ENCODE assay signal across 24 cellular contexts in genomic region chr3:138653567-138653966, GRCh38. TPM values are rescaled to one million over a fixed set of nuclear protein-coding genes. Genes with fewer than 3 reads are reported as not detected.
DNase-seq lines count a peak whose midpoint lies in the region; ATAC-seq, FAIRE-seq and TF ChIP-seq lines count a peak whose summit lies in the region.
"Had no signal": no experiment of that assay in that cellular context is flagged by ENCODE, and none has a peak within 500 bp of the region (broad histone marks: within the 10 kb centered on the region; RNA-seq: fewer than 3 reads in every experiment).

No MANE protein-coding gene starts in this region.

- no peaks in the 10 kb centered on the region for H3K4me1 ChIP-seq in HepG2 (ENCODE audit: insufficient read depth, low read length)
- H3K4me1 ChIP-seq in right lobe of liver, result no peaks in the 10 kb centered on the region
- H3K4me1 ChIP-seq: BLaER1 treated with 17β-estradiol and CSF1 and Interleukin-3, amounts not matched to agents 10 nM and 100 nM; Caco-2; SJSA1 had no signal

- CTCF ChIA-PET in HepG2 (lab: Yijun Ruan, JAX; ENCODE audit: low intra/inter-chr PET ratio, low total read pairs), result no interaction called here

- H3K36me3 ChIP-seq in HepG2 (replicated peaks in 1 of 2; ENCODE audit: control insufficient read depth in 1 of 2, insufficient read depth in 2 of 2, low read length in 2 of 2) (peaks cover 8 to 54% of the 10 kb centered on the region in 2 experiments), right lobe of liver (peaks cover 0 to 50% (median 16%) of the 10 kb centered on the region in 4 donors)

- DNase-seq in NCI-H82 (lab: John Stamatoyannopoulos, UW) (peak; percentile 15), NCI-H82 treated with DMSO at 0.1 percent for 48 hours (lab: John Stamatoyannopoulos, UW; ENCODE audit: unreplicated experiment) (no peak), HepG2 (ENCODE audit: low spot score) (no peak), right lobe of liver (no peak), dermis blood vessel endothelial cell (peak; percentile 13), GM13976 (ENCODE audit: low spot score) (no peak)
- DNase-seq: Caco-2; CD4-positive, alpha-beta T cell; IMR-90; NCI-H1048; NCI-H1694; NCI-H2029 treated with DMSO at 0.1 percent for 48 hours; NCI-H2171 treated with DMSO at 0.1 percent for 48 hours; NCI-H345; NCI-H510A treated with DMSO at 0.1 percent for 48 hours; PC-9; Right ventricle myocardium superior; T-helper 1 cell had no signal

- no TSS peak for BruUV-seq in HepG2 (replicated peaks; lab: Mats Ljungman, UMichigan)

- intact Hi-C loops in HepG2 (cut with micrococcal nuclease; ENCODE audit: unreplicated experiment) (no loop called here), right lobe of liver (cut with DNase I) (no loop called here)

- no peak overlapping the region for H3K4me2 ChIP-seq in HepG2 (ENCODE audit: low read depth, low read length)
- H3K4me2 ChIP-seq: BLaER1 treated with 17β-estradiol and CSF1 and Interleukin-3, amounts not matched to agents 10 nM and 100 nM; PC-9 had no signal

- no peaks in the 10 kb centered on the region for H3K79me2 ChIP-seq in HepG2 (ENCODE audit: insufficient read depth, low read length)

- H3K27ac ChIP-seq in HepG2 (ENCODE audit: extremely low read length, insufficient read depth, low read length) (no peak overlapping the region), right lobe of liver (no peak overlapping the region)
- H3K27ac ChIP-seq: BLaER1 treated with 17β-estradiol and CSF1 and Interleukin-3, amounts not matched to agents 10 nM and 100 nM; PC-9; SJSA1 had no signal

- no peak for TF ChIP-seq CTCF in HepG2 (CRISPR knock-in tag; IDR thresholded peaks at IDR 0.05)
- TF ChIP-seq CTCF in right lobe of liver (IDR thresholded peaks at IDR 0.05), result no peak
- TF ChIP-seq CTCF in GM13976 (IDR thresholded peaks at IDR 0.05; ENCODE audit: borderline replicate concordance, control extremely low read depth, extremely low read depth, insufficient read depth, missing control alignments), result no peak

- TF ChIP-seq RAD21 in HepG2 (CRISPR knock-in tag; IDR thresholded peaks at IDR 0.05), result no peak

- TF ChIP-seq POLR2A in HepG2 (IDR thresholded peaks at IDR 0.05; ENCODE audit: insufficient read depth in 1 of 2, low read depth in 2 of 2, low read length in 2 of 2), result no peak
- no peak for TF ChIP-seq POLR2A in right lobe of liver (IDR thresholded peaks at IDR 0.05)

- H3K4me3 ChIP-seq in HepG2 (replicated peaks in 1 of 3; ENCODE audit: insufficient read depth in 1 of 3, low read depth in 2 of 3, low read length in 3 of 3) (no peak overlapping the region), right lobe of liver (no peak overlapping the region)
- H3K4me3 ChIP-seq: BLaER1 treated with 17β-estradiol and CSF1 and Interleukin-3, amounts not matched to agents 10 nM and 100 nM; PC-9; SJSA1 had no signal

- H3K27me3 ChIP-seq in HepG2 (ENCODE audit: control insufficient read depth in 1 of 2, insufficient read depth in 2 of 2, low read length in 2 of 2), result no peaks in the 10 kb centered on the region
- H3K27me3 ChIP-seq in right lobe of liver, result no peaks in the 10 kb centered on the region
- H3K27me3 ChIP-seq: BLaER1 treated with 17β-estradiol and CSF1 and Interleukin-3, amounts not matched to agents 10 nM and 100 nM; SJSA1 had no signal

- in situ Hi-C loops in HepG2 (cut with HindIII; ENCODE audit: extremely low pct_ligation_motif_present, low pct_unique_long_range_greater_than_20kb) (no loop called here), GM13976 (cut with MboI; ENCODE audit: low sequenced_read_pairs, unreplicated experiment) (no loop called here)

- TF ChIP-seq EP300 in HepG2 (IDR thresholded peaks at IDR 0.05; ENCODE audit: low read depth in 2 of 2, low read length in 2 of 2) (no peak), HepG2 (CRISPR knock-in tag; IDR thresholded peaks at IDR 0.05; ENCODE audit: borderline replicate concordance) (no peak)

- ATAC-seq in HepG2, result no peak
- no peak for ATAC-seq in right lobe of liver
- ATAC-seq in HG02981 (IDR thresholded peaks at IDR 0.05; ENCODE audit: unreplicated experiment), result no peak

- POLR2A ChIA-PET in HepG2 (lab: Yijun Ruan, JAX), result interaction anchor here (0.6 kb wide), 1 partner anchor 33 kb away, joined by 3 read pairs; no protein-coding TSS in a partner anchor

- no peak for FAIRE-seq in HepG2 (lab: Jason Lieb, UNC)
- FAIRE-seq: A204.1, GM18507, H54 had no signal

- H2AFZ ChIP-seq in HepG2 (ENCODE audit: low read length), result no peak overlapping the region
- H2AFZ ChIP-seq: PC-9 had no signal

- H3K9me3 ChIP-seq in HepG2 (ENCODE audit: low read length) (no peaks in the 10 kb centered on the region; the same call in 1 of the 2 replicates), right lobe of liver (no peaks in the 10 kb centered on the region)
- H3K9me3 ChIP-seq: Caco-2 had no signal

- no peaks in the 10 kb centered on the region for H4K20me1 ChIP-seq in HepG2 (ENCODE audit: insufficient read depth, low read length)
- H4K20me1 ChIP-seq: BLaER1 treated with 17β-estradiol and CSF1 and Interleukin-3, amounts not matched to agents 10 nM and 100 nM had no signal

- H3K9ac ChIP-seq in HepG2 (ENCODE audit: insufficient read depth, low read depth, low read length), result no peak overlapping the region
- H3K9ac ChIP-seq: BLaER1 treated with 17β-estradiol and CSF1 and Interleukin-3, amounts not matched to agents 10 nM and 100 nM had no signal

TF ChIP-seq in HepG2, 621 proteins besides CTCF, POLR2A, EP300 and RAD21:
- TF ChIP-seq LCORL (IDR thresholded peaks at IDR 0.05), result peak; percentile 90
- TF ChIP-seq LCORL (CRISPR knock-in tag; IDR thresholded peaks at IDR 0.05), result no peak
- no peak for TF ChIP-seq ASH2L (IDR thresholded peaks at IDR 0.05; ENCODE audit: insufficient read length, low read depth, low read length)

RNA-seq across cellular contexts. Expression of gene FAIM, which starts 45.0 kb away (rescaled TPM):
- total RNA-seq in HepG2 (2016; rRNA removed; fragmentation: Illumina TruSeq; extraction: Trizol) (25.8 and 33.9 TPM in 2 replicates), right lobe of liver (1 to 10 TPM; 3.3 to 6.1 (median 3.9) TPM), dermis blood vessel endothelial cell (5.6 and 12.1 TPM in 2 replicates)
- 15.4 and 17.2 TPM in 2 replicates for total RNA-seq in HepG2 (2016; cell fraction: cytosol; rRNA removed; fragmentation: Illumina TruSeq; extraction: Trizol; ENCODE audit: low read depth)
- total RNA-seq in HepG2 (2016; cell fraction: insoluble cytoplasmic fraction; rRNA removed; fragmentation: Illumina TruSeq; extraction: Trizol), result 24.8 and 42.4 TPM in 2 replicates
- 14.4 and 16.1 TPM in 2 replicates for total RNA-seq in HepG2 (2016; cell fraction: membrane; rRNA removed; fragmentation: Illumina TruSeq; extraction: Trizol)
- total RNA-seq in HepG2 (2016; cell fraction: nucleus; rRNA removed; fragmentation: Illumina TruSeq; extraction: Trizol), result 7.9 and 10.0 TPM in 2 replicates
- 3.3 and 4.3 TPM in 2 replicates for polyA plus RNA-seq in HepG2 (2011; rRNA removed)
- polyA plus RNA-seq in HepG2 (2011; cell fraction: cytosol; rRNA removed), result 2.0 and 3.2 TPM in 2 replicates
- 2.0 and 3.8 TPM in 2 replicates for polyA plus RNA-seq in HepG2 (2011; cell fraction: nucleus; rRNA removed)
- 9.8 and 12.1 TPM in 2 replicates for polyA plus RNA-seq in HepG2 (2012)
- polyA plus RNA-seq in HepG2 (2016; cell fraction: cytosol; fragmentation: Illumina TruSeq; extraction: Trizol; ENCODE audit: low read depth), result 13.4 and 17.3 TPM in 2 replicates
- polyA plus RNA-seq in HepG2 (2016; cell fraction: insoluble cytoplasmic fraction; fragmentation: Illumina TruSeq; extraction: Trizol; ENCODE audit: low read depth), result 45.4 and 49.9 TPM in 2 replicates
- polyA plus RNA-seq in HepG2 (2016; cell fraction: membrane; fragmentation: Illumina TruSeq; extraction: Trizol; ENCODE audit: low read depth), result 14.8 and 17.4 TPM in 2 replicates
- polyA plus RNA-seq in HepG2 (2016; cell fraction: nucleus; fragmentation: Illumina TruSeq; extraction: Trizol; ENCODE audit: insufficient read depth, low read depth), result 22.9 and 26.9 TPM in 2 replicates
- 0.64 and 3.5 TPM in 2 replicates for polyA minus RNA-seq in HepG2 (2011; rRNA and poly(A)+ RNA removed; ENCODE audit: low replicate concordance)
- 2.9 and 3.8 TPM in 2 replicates for polyA minus RNA-seq in HepG2 (2011; cell fraction: cytosol; rRNA and poly(A)+ RNA removed)
- polyA minus RNA-seq in HepG2 (2011; cell fraction: nucleus; rRNA and poly(A)+ RNA removed), result 4.4 and 5.6 TPM in 2 replicates

RNA-seq across cellular contexts. Expression of gene CEP70, which starts 59.5 kb away (rescaled TPM):
- 22.3 and 24.4 TPM in 2 replicates for total RNA-seq in HepG2 (2016; rRNA removed; fragmentation: Illumina TruSeq; extraction: Trizol)
- total RNA-seq in HepG2 (2016; cell fraction: cytosol; rRNA removed; fragmentation: Illumina TruSeq; extraction: Trizol; ENCODE audit: low read depth), result 45.4 and 52.7 TPM in 2 replicates
- total RNA-seq in HepG2 (2016; cell fraction: insoluble cytoplasmic fraction; rRNA removed; fragmentation: Illumina TruSeq; extraction: Trizol), result 21.6 and 27.0 TPM in 2 replicates
- total RNA-seq in HepG2 (2016; cell fraction: membrane; rRNA removed; fragmentation: Illumina TruSeq; extraction: Trizol), result 32.9 and 33.3 TPM in 2 replicates
- 30.3 and 32.7 TPM in 2 replicates for total RNA-seq in HepG2 (2016; cell fraction: nucleus; rRNA removed; fragmentation: Illumina TruSeq; extraction: Trizol)
- polyA plus RNA-seq in HepG2 (2011; rRNA removed), result 3.9 and 4.0 TPM in 2 replicates
- 1.7 and 2.2 TPM in 2 replicates for polyA plus RNA-seq in HepG2 (2011; cell fraction: cytosol; rRNA removed)
- polyA plus RNA-seq in HepG2 (2011; cell fraction: nucleus; rRNA removed), result 3.8 and 4.3 TPM in 2 replicates
- 7.1 and 11.8 TPM in 2 replicates for polyA plus RNA-seq in HepG2 (2012)
- polyA plus RNA-seq in HepG2 (2016; cell fraction: cytosol; fragmentation: Illumina TruSeq; extraction: Trizol; ENCODE audit: low read depth), result 14.6 and 16.6 TPM in 2 replicates
- 20.6 and 21.8 TPM in 2 replicates for polyA plus RNA-seq in HepG2 (2016; cell fraction: insoluble cytoplasmic fraction; fragmentation: Illumina TruSeq; extraction: Trizol; ENCODE audit: low read depth)
- 18.9 and 22.1 TPM in 2 replicates for polyA plus RNA-seq in HepG2 (2016; cell fraction: membrane; fragmentation: Illumina TruSeq; extraction: Trizol; ENCODE audit: low read depth)
- 16.1 and 18.5 TPM in 2 replicates for polyA plus RNA-seq in HepG2 (2016; cell fraction: nucleus; fragmentation: Illumina TruSeq; extraction: Trizol; ENCODE audit: insufficient read depth, low read depth)
- 2.2 and 4.7 TPM in 2 replicates for polyA minus RNA-seq in HepG2 (2011; rRNA and poly(A)+ RNA removed; ENCODE audit: low replicate concordance)
- polyA minus RNA-seq in HepG2 (2011; cell fraction: cytosol; rRNA and poly(A)+ RNA removed), result 5.1 and 9.1 TPM in 2 replicates
- 37.3 and 39.8 TPM in 2 replicates for polyA minus RNA-seq in HepG2 (2011; cell fraction: nucleus; rRNA and poly(A)+ RNA removed)
- 10 to 100 TPM; 13.8 to 26.7 (median 21.4) TPM for total RNA-seq in right lobe of liver
- 16.9 and 18.0 TPM in 2 replicates for total RNA-seq in dermis blood vessel endothelial cell

Comparison
In these comparisons a context has a peak if more than half of its experiments do, and no peak if none do; other contexts are left out.
1. DNase-seq: peak in NCI-H82 (single experiment) and dermis blood vessel endothelial cell (single experiment); none in NCI-H82 treated with DMSO at 0.1 percent for 48 hours (single experiment), HepG2 (single experiment), right lobe of liver (0 of 3) and GM13976 (single experiment).